1 cellular context compared by ENCODE assay signal in genomic region chr19:14004619-14005380, GRCh38.
TF ChIP-seq lines count a peak whose summit lies in the region.

No MANE protein-coding gene starts in this region.

TF ChIP-seq in GM23338, 12 proteins besides CTCF, POLR2A, EP300 and RAD21 (continued from another document):
- TF ChIP-seq ZNF462 (CRISPR knock-in tag; IDR thresholded peaks at IDR 0.05) (no peak), POLR2AphosphoS5 (IDR thresholded peaks at IDR 0.05; ENCODE audit: low read depth) (no peak), EZH2 (IDR thresholded peaks at IDR 0.05; ENCODE audit: low read depth, unreplicated experiment) (no peak), EZH2phosphoT487 (IDR thresholded peaks at IDR 0.05; ENCODE audit: unreplicated experiment) (no peak), ZNF114 (CRISPR knock-in tag; IDR thresholded peaks at IDR 0.05) (no peak), ZNF331 (CRISPR knock-in tag; IDR thresholded peaks at IDR 0.05; ENCODE audit: low read depth) (no peak), ETS1 (IDR thresholded peaks at IDR 0.05) (no peak)
